In genomic region chr17:304461-304860, GRCh38 we compare ENCODE assay signal across 16 cellular contexts. TPM values are rescaled to one million over a fixed set of nuclear protein-coding genes. Genes with fewer than 3 reads are reported as not detected.
DNase-seq lines count a peak whose midpoint lies in the region; ATAC-seq and TF ChIP-seq lines count a peak whose summit lies in the region.
"Had no signal": no experiment of that assay in that cellular context is flagged by ENCODE, and none has a peak within 500 bp of the region (broad histone marks: within the 10 kb centered on the region; RNA-seq: fewer than 3 reads in every experiment).

No MANE protein-coding gene starts in this region.

- peak overlapping the region; percentile 64 for H3K4me3 Mint-ChIP-seq in type B pancreatic cell
- H3K4me3 Mint-ChIP-seq: immature natural killer cell; stimulated activated effector memory CD8-positive, alpha-beta T cell treated with anti-CD3 and anti-CD28 coated beads, Interleukin-12 subunit alpha, Interleukin-12 subunit beta, amount 100 ng/mL, for 72 hours had no signal

- peaks cover 36% of the 10 kb centered on the region for H3K4me1 Mint-ChIP-seq in type B pancreatic cell (ENCODE audit: unreplicated experiment)
- H3K4me1 Mint-ChIP-seq: immature natural killer cell; stimulated activated effector memory CD8-positive, alpha-beta T cell treated with anti-CD3 and anti-CD28 coated beads, Interleukin-12 subunit alpha, Interleukin-12 subunit beta, amount 100 ng/mL, for 72 hours had no signal

- TF ChIP-seq CTCF in type B pancreatic cell (conservative IDR thresholded peaks at IDR 0.05) = no peak
- no peak for TF ChIP-seq CTCF in upper lobe of right lung (IDR thresholded peaks at IDR 0.05)

- H3K36me3 Mint-ChIP-seq in type B pancreatic cell = no peaks in the 10 kb centered on the region
- H3K36me3 Mint-ChIP-seq: immature natural killer cell had no signal

- no peaks in the 10 kb centered on the region for H3K27me3 ChIP-seq in upper lobe of right lung
- H3K27me3 ChIP-seq: SJSA1 had no signal

- H3K4me3 ChIP-seq in upper lobe of right lung = no peak overlapping the region
- H3K4me3 ChIP-seq: A549, coronary artery, SJSA1 had no signal

- H3K27me3 Mint-ChIP-seq in type B pancreatic cell = no peaks in the 10 kb centered on the region

- ATAC-seq in Right ventricle myocardium superior (ENCODE audit: poor library complexity) = no peak
- ATAC-seq in left ventricle myocardium superior = no peak
- no peak for ATAC-seq in GM18519 (IDR thresholded peaks at IDR 0.05; ENCODE audit: low FRiP score, unreplicated experiment)
- ATAC-seq in upper lobe of right lung = no peak
- ATAC-seq: stimulated activated effector memory CD8-positive, alpha-beta T cell treated with anti-CD3 and anti-CD28 coated beads, Interleukin-12 subunit alpha, Interleukin-12 subunit beta, amount 100 ng/mL, for 72 hours had no signal

- DNase-seq in Right ventricle myocardium superior = peak; percentile 58
- no peak for DNase-seq in left ventricle myocardium superior
- DNase-seq in fibroblast of peridontal ligament (ENCODE audit: extremely low read depth) = peak; percentile 15
- peak; percentile 22 for DNase-seq in myocyte (ENCODE audit: low read depth)
- no peak for DNase-seq in type B pancreatic cell (ENCODE audit: extremely low spot score, unreplicated experiment)
- DNase-seq in upper lobe of right lung = no peak
- no peak for DNase-seq in HK-2 (ENCODE audit: unreplicated experiment)
- DNase-seq: amygdala, immature natural killer cell, NCI-H345, T1000 had no signal

- intact Hi-C loops in Right ventricle myocardium superior (cut with DNase I) (no loop called here), left ventricle myocardium superior (cut with micrococcal nuclease) (no loop called here), upper lobe of right lung (cut with DNase I) (no loop called here)

- no peaks in the 10 kb centered on the region for H3K36me3 ChIP-seq in upper lobe of right lung
- H3K36me3 ChIP-seq: SJSA1 had no signal

- no peaks in the 10 kb centered on the region for H3K9me3 Mint-ChIP-seq in type B pancreatic cell
- H3K9me3 Mint-ChIP-seq: immature natural killer cell; stimulated activated effector memory CD8-positive, alpha-beta T cell treated with anti-CD3 and anti-CD28 coated beads, Interleukin-12 subunit alpha, Interleukin-12 subunit beta, amount 100 ng/mL, for 72 hours had no signal

- no peak overlapping the region for H3K27ac ChIP-seq in upper lobe of right lung
- H3K27ac ChIP-seq: coronary artery, SJSA1 had no signal

- H3K27ac Mint-ChIP-seq in type B pancreatic cell = peak overlapping the region; percentile 72
- H3K27ac Mint-ChIP-seq: immature natural killer cell; stimulated activated effector memory CD8-positive, alpha-beta T cell treated with anti-CD3 and anti-CD28 coated beads, Interleukin-12 subunit alpha, Interleukin-12 subunit beta, amount 100 ng/mL, for 72 hours had no signal

- H3K9me3 ChIP-seq in upper lobe of right lung = no peaks in the 10 kb centered on the region
- H3K9me3 ChIP-seq: A549, SJSA1 had no signal

- H3K4me1 ChIP-seq in upper lobe of right lung = no peaks in the 10 kb centered on the region
- H3K4me1 ChIP-seq: SJSA1 had no signal

RNA-seq across cellular contexts. Expression of gene RPH3AL, which starts 48.1 kb away (rescaled TPM):
- 4.6 TPM for total RNA-seq in Right ventricle myocardium superior
- total RNA-seq in left ventricle myocardium superior = 3.8 TPM
- 24.3 and 26.0 TPM in 2 replicates for total RNA-seq in myocyte
- 20.9 TPM for polyA plus RNA-seq in myocyte (2012)
- 13.5 and 14.9 TPM in 2 replicates for total RNA-seq in type B pancreatic cell (ENCODE audit: low replicate concordance)
- 33.3 TPM for total RNA-seq in upper lobe of right lung

Comparison
In these comparisons a context has a peak if more than half of its experiments do, and no peak if none do; other contexts are left out.
1. DNase-seq: peak in Right ventricle myocardium superior (single experiment), fibroblast of peridontal ligament (single experiment) and myocyte (single experiment); none in left ventricle myocardium superior (single experiment), type B pancreatic cell (single experiment), upper lobe of right lung (single experiment) and HK-2 (single experiment).